In genomic region chr12:5473076-5473475, GRCh38 we compare ENCODE assay signal across 23 cellular contexts. TPM values are rescaled to one million over a fixed set of nuclear protein-coding genes. Genes with fewer than 3 reads are reported as not detected.
DNase-seq lines count a peak whose midpoint lies in the region; ATAC-seq, FAIRE-seq and TF ChIP-seq lines count a peak whose summit lies in the region.
"Had no signal": no experiment of that assay in that cellular context is flagged by ENCODE, and none has a peak within 500 bp of the region (broad histone marks: within the 10 kb centered on the region; RNA-seq: fewer than 3 reads in every experiment).

No MANE protein-coding gene starts in this region.

- no peak for FAIRE-seq in endothelial cell of umbilical vein (lab: Jason Lieb, UNC)
- FAIRE-seq: A549, GM18507, H1 had no signal

- H3K4me3 Mint-ChIP-seq in WTC11: no peak overlapping the region
- H3K4me3 Mint-ChIP-seq: CD4-positive, alpha-beta memory T cell; IgD-negative memory B cell had no signal

- H2BK12ac ChIP-seq in mesenchymal stem cell (ENCODE audit: low read length in 2 of 2): no peak overlapping the region

- no peaks in the 10 kb centered on the region for H3K79me1 ChIP-seq in mesenchymal stem cell (replicated peaks; ENCODE audit: low read length, poor library complexity, severe bottlenecking)

- TF ChIP-seq POLR2A in endothelial cell of umbilical vein (IDR thresholded peaks at IDR 0.05; ENCODE audit: low read depth, low read length): no peak

- H3K36me3 ChIP-seq in endothelial cell of umbilical vein (ENCODE audit: control insufficient read depth in 2 of 2, extremely low read depth in 1 of 2, insufficient read depth in 2 of 2, low read length in 2 of 2) (no peaks in the 10 kb centered on the region), mesenchymal stem cell (ENCODE audit: control insufficient read depth in 1 of 2, insufficient read depth in 2 of 2, low read depth in 1 of 2, low read length in 2 of 2) (no peaks in the 10 kb centered on the region), smooth muscle cell (ENCODE audit: low read depth) (no peaks in the 10 kb centered on the region)
- H3K36me3 ChIP-seq: BLaER1 treated with 17β-estradiol and CSF1 and Interleukin-3, amounts not matched to agents 10 nM and 100 nM had no signal

- H3K27ac Mint-ChIP-seq in WTC11: no peak overlapping the region
- H3K27ac Mint-ChIP-seq: CD4-positive, alpha-beta memory T cell; IgD-negative memory B cell had no signal

- H2BK5ac ChIP-seq in mesenchymal stem cell (ENCODE audit: low read depth, low read length, poor library complexity, severe bottlenecking): no peak overlapping the region

- no peaks in the 10 kb centered on the region for H3K27me3 Mint-ChIP-seq in WTC11 (ENCODE audit: low read depth)

- H2BK120ac ChIP-seq in mesenchymal stem cell (ENCODE audit: low read depth, low read length): no peak overlapping the region

- H3K4me1 ChIP-seq in endothelial cell of umbilical vein (ENCODE audit: control insufficient read depth, extremely low read depth, insufficient read depth, low read length) (no peaks in the 10 kb centered on the region), mesenchymal stem cell (ENCODE audit: control insufficient read depth, insufficient read depth, low read depth, low read length) (no peaks in the 10 kb centered on the region), smooth muscle cell (ENCODE audit: low read depth) (peaks cover 9% of the 10 kb centered on the region)
- H3K4me1 ChIP-seq: A549 had no signal

- H3K4ac ChIP-seq in mesenchymal stem cell (ENCODE audit: low read depth in 1 of 2, low read length in 2 of 2): no peak overlapping the region

- H2AK5ac ChIP-seq in mesenchymal stem cell (ENCODE audit: low read length, severe bottlenecking): no peak overlapping the region

- no TSS peak for BruUV-seq in endothelial cell of umbilical vein (replicated peaks; lab: Mats Ljungman, UMichigan)

- H3K9me3 Mint-ChIP-seq in WTC11: no peaks in the 10 kb centered on the region
- H3K9me3 Mint-ChIP-seq: IgD-negative memory B cell had no signal

- no peak overlapping the region for H2AFZ ChIP-seq in endothelial cell of umbilical vein (ENCODE audit: low read depth, low read length)
- H2AFZ ChIP-seq in mesenchymal stem cell (ENCODE audit: low read depth, low read length): no peak overlapping the region
- H2AFZ ChIP-seq in smooth muscle cell (ENCODE audit: low read depth): no peak overlapping the region
- H2AFZ ChIP-seq: PC-9 had no signal

- dilution Hi-C loops in endothelial cell of umbilical vein (cut with MboI; ENCODE audit: extremely low pct_ligation_motif_present, low sequenced_read_pairs): no loop called here

- H3K27me3 ChIP-seq in endothelial cell of umbilical vein (ENCODE audit: control insufficient read depth in 2 of 2, insufficient read depth in 2 of 2, low read length in 2 of 2) (peaks cover 11 to 14% of the 10 kb centered on the region in 2 experiments), mesenchymal stem cell (ENCODE audit: control insufficient read depth in 1 of 2, insufficient read depth in 1 of 2, low read length in 2 of 2) (peaks cover 14 to 41% of the 10 kb centered on the region in 2 experiments), smooth muscle cell (ENCODE audit: low read depth) (no peaks in the 10 kb centered on the region)
- H3K27me3 ChIP-seq: BLaER1 treated with 17β-estradiol and CSF1 and Interleukin-3, amounts not matched to agents 10 nM and 100 nM had no signal

- H3K4me2 ChIP-seq in endothelial cell of umbilical vein (ENCODE audit: insufficient read depth, low read length) (no peak overlapping the region), mesenchymal stem cell (ENCODE audit: low read length, poor library complexity, severe bottlenecking) (no peak overlapping the region), smooth muscle cell (no peak overlapping the region)
- H3K4me2 ChIP-seq: A549; BLaER1 treated with 17β-estradiol and CSF1 and Interleukin-3, amounts not matched to agents 10 nM and 100 nM; PC-9 had no signal

- H3K23ac ChIP-seq in mesenchymal stem cell (ENCODE audit: low read length in 2 of 2): no peak overlapping the region

- ATAC-seq in HG03045 (IDR thresholded peaks at IDR 0.05; ENCODE audit: unreplicated experiment) (no peak), WTC11 (no peak)
- ATAC-seq: A549, HCT116 had no signal

- H3K4me1 Mint-ChIP-seq in WTC11: peaks cover 14% of the 10 kb centered on the region
- H3K4me1 Mint-ChIP-seq: CD4-positive, alpha-beta memory T cell had no signal

- H3K9me1 ChIP-seq in endothelial cell of umbilical vein (replicated peaks; ENCODE audit: control insufficient read depth, extremely low read depth, insufficient read depth, low read length): no peaks in the 10 kb centered on the region

- no peaks in the 10 kb centered on the region for H3K36me3 Mint-ChIP-seq in WTC11
- H3K36me3 Mint-ChIP-seq: CD4-positive, alpha-beta memory T cell had no signal

- 72% methylated on average over 5 of the region's 5 CpGs for WGBS in mesenchymal stem cell
- WGBS in smooth muscle cell (ENCODE audit: low lambda C conversion rate): 74% methylated on average over 5 of the region's 5 CpGs

- no peak overlapping the region for H3K9ac ChIP-seq in endothelial cell of umbilical vein (replicated peaks; ENCODE audit: extremely low read depth, insufficient read depth, low read length)
- no peak overlapping the region for H3K9ac ChIP-seq in mesenchymal stem cell (ENCODE audit: low read length)
- H3K9ac ChIP-seq in smooth muscle cell (ENCODE audit: low read depth): no peak overlapping the region
- H3K9ac ChIP-seq: BLaER1 treated with 17β-estradiol and CSF1 and Interleukin-3, amounts not matched to agents 10 nM and 100 nM had no signal

- POLR2A ChIA-PET in endothelial cell of umbilical vein (lab: Charles Lee): no interaction called here
- POLR2A ChIA-PET in WTC11 (lab: Charles Lee): no interaction called here

- H3K9me3 ChIP-seq in endothelial cell of umbilical vein (replicated peaks; ENCODE audit: control insufficient read depth, insufficient read depth, low read length): no peaks in the 10 kb centered on the region
- H3K9me3 ChIP-seq in mesenchymal stem cell (ENCODE audit: control insufficient read depth, low read length): no peaks in the 10 kb centered on the region
- no peaks in the 10 kb centered on the region for H3K9me3 ChIP-seq in smooth muscle cell (replicated peaks; ENCODE audit: low read depth)
- H3K9me3 ChIP-seq: A549; BLaER1 treated with 17β-estradiol and CSF1 and Interleukin-3, amounts not matched to agents 10 nM and 100 nM had no signal

- H4K8ac ChIP-seq in mesenchymal stem cell (ENCODE audit: low read length): no peak overlapping the region

- TF ChIP-seq CTCF in endothelial cell of umbilical vein (IDR thresholded peaks at IDR 0.05; ENCODE audit: extremely low read depth in 1 of 2, insufficient read depth in 1 of 2, low read depth in 1 of 2, low read length in 2 of 2) (no peak), smooth muscle cell (IDR thresholded peaks at IDR 0.05; ENCODE audit: borderline replicate concordance, insufficient read depth, poor library complexity, severe bottlenecking) (no peak), WTC11 (IDR thresholded peaks at IDR 0.05) (no peak)

- H3K4me3 ChIP-seq in endothelial cell of umbilical vein (replicated peaks in 1 of 3; ENCODE audit: insufficient read depth in 1 of 3, low read depth in 1 of 3, low read length in 3 of 3) (no peak overlapping the region), mesenchymal stem cell (ENCODE audit: insufficient read depth in 1 of 2, low read depth in 1 of 2, low read length in 2 of 2) (no peak overlapping the region), smooth muscle cell (no peak overlapping the region)
- H3K4me3 ChIP-seq: A549; BLaER1 treated with 17β-estradiol and CSF1 and Interleukin-3, amounts not matched to agents 10 nM and 100 nM; PC-9 had no signal

- H3K14ac ChIP-seq in mesenchymal stem cell (ENCODE audit: low read length in 2 of 2): no peak overlapping the region

- no peaks in the 10 kb centered on the region for H3K79me2 ChIP-seq in endothelial cell of umbilical vein (ENCODE audit: control insufficient read depth, insufficient read depth, low read length)
- H3K79me2 ChIP-seq in smooth muscle cell (ENCODE audit: low read depth): no peaks in the 10 kb centered on the region

- H3K18ac ChIP-seq in mesenchymal stem cell (ENCODE audit: low read depth in 1 of 2, low read length in 2 of 2): peak overlapping the region in 1 of 2 experiments; percentile 15

- H3F3A ChIP-seq in smooth muscle cell (ENCODE audit: low read depth): no peaks in the 10 kb centered on the region

- H3K27ac ChIP-seq in endothelial cell of umbilical vein (ENCODE audit: insufficient read depth, low read depth, low read length) (no peak overlapping the region), mesenchymal stem cell (ENCODE audit: low read length, poor library complexity, severe bottlenecking) (no peak overlapping the region), smooth muscle cell (ENCODE audit: low read depth) (no peak overlapping the region)
- H3K27ac ChIP-seq: A549; BLaER1 treated with 17β-estradiol and CSF1 and Interleukin-3, amounts not matched to agents 10 nM and 100 nM; PC-9 had no signal

- intact Hi-C loops in endothelial cell of umbilical vein (cut with micrococcal nuclease): no loop called here

- peak; percentile 41 for DNase-seq in AG08396 (ENCODE audit: low spot score)
- DNase-seq in EH (ENCODE audit: low read depth): peak; percentile 63
- DNase-seq in endothelial cell of umbilical vein (ENCODE audit: low read depth, low spot score): peak; percentile 21
- peak; percentile 77 for DNase-seq in mesenchymal stem cell
- no peak for DNase-seq in smooth muscle cell (lab: John Stamatoyannopoulos, UW; ENCODE audit: unreplicated experiment)
- DNase-seq in WTC11 (ENCODE audit: low spot score): no peak
- DNase-seq: CD4-positive, alpha-beta memory T cell; GDM1; NCI-H1105; NCI-H146; NCI-H2029; NCI-H226; NCI-H510A treated with DMSO at 0.1 percent for 48 hours; NCI-H748 treated with DMSO at 0.1 percent for 48 hours; PC-9; RPMI8226 had no signal

- H2BK15ac ChIP-seq in mesenchymal stem cell (ENCODE audit: low read depth, poor library complexity, severe bottlenecking): peak overlapping the region; percentile 8

- H4K91ac ChIP-seq in mesenchymal stem cell (ENCODE audit: low read length): no peak overlapping the region

- CTCF ChIA-PET in endothelial cell of umbilical vein (lab: Charles Lee): interaction anchor here (1.0 kb wide), 1 partner anchor 272 kb away, joined by 3 read pairs; no protein-coding TSS in a partner anchor
- CTCF ChIA-PET in WTC11 (lab: Charles Lee): interaction anchor here (0.8 to 1.4 kb wide), 8 partner anchors 20 to 515 kb away, joined by 3 to 5 read pairs (median 4); no protein-coding TSS in a partner anchor

- H4K20me1 ChIP-seq in endothelial cell of umbilical vein (replicated peaks; ENCODE audit: control insufficient read depth, extremely low read depth, insufficient read depth, low read length) (no peaks in the 10 kb centered on the region), smooth muscle cell (ENCODE audit: low read depth) (no peaks in the 10 kb centered on the region)
- H4K20me1 ChIP-seq: BLaER1 treated with 17β-estradiol and CSF1 and Interleukin-3, amounts not matched to agents 10 nM and 100 nM had no signal

RNA-seq across cellular contexts. Expression of gene NTF3, which starts 41.2 kb away (rescaled TPM):
- total RNA-seq in endothelial cell of umbilical vein: not detected in 2 replicates
- not detected in 2 replicates for polyA plus RNA-seq in endothelial cell of umbilical vein
- not detected in 2 replicates for polyA plus RNA-seq in endothelial cell of umbilical vein (2011; cell fraction: cytosol; rRNA removed)
- polyA plus RNA-seq in endothelial cell of umbilical vein (2011; cell fraction: nucleus; rRNA removed): not detected in 2 replicates
- 0.20 TPM in 1 of 2 replicates, not detected in the other for polyA plus RNA-seq in endothelial cell of umbilical vein (2012)
- polyA minus RNA-seq in endothelial cell of umbilical vein: not detected in 2 replicates
- polyA minus RNA-seq in endothelial cell of umbilical vein (2011; cell fraction: cytosol; rRNA and poly(A)+ RNA removed): not detected
- polyA minus RNA-seq in endothelial cell of umbilical vein (2011; cell fraction: nucleus; rRNA and poly(A)+ RNA removed): not detected in 2 replicates
- 7.4 TPM for polyA plus RNA-seq in mesenchymal stem cell (2013, experiment 1 of 2)
- polyA plus RNA-seq in mesenchymal stem cell (2013, experiment 2 of 2): 7.6 TPM
- 0.67 and 1.1 TPM in 2 replicates for total RNA-seq in smooth muscle cell
- 3.4 and 4.2 TPM in 2 replicates for polyA plus RNA-seq in smooth muscle cell
- total RNA-seq in WTC11 (2021): 1.2 to 1.5 TPM (median 1.3 TPM) in 3 replicates
- total RNA-seq: CD4-positive, alpha-beta memory T cell; PC-9 had no signal
- polyA plus RNA-seq: A549; CD4-positive, alpha-beta memory T cell; IgD-negative memory B cell had no signal

Comparison
In these comparisons a context has a peak if more than half of its experiments do, and no peak if none do; other contexts are left out.
1. DNase-seq: peak in AG08396 (single experiment), EH (single experiment), endothelial cell of umbilical vein (single experiment) and mesenchymal stem cell (single experiment); none in smooth muscle cell (single experiment) and WTC11 (single experiment).